In the genomic region with DNA sequence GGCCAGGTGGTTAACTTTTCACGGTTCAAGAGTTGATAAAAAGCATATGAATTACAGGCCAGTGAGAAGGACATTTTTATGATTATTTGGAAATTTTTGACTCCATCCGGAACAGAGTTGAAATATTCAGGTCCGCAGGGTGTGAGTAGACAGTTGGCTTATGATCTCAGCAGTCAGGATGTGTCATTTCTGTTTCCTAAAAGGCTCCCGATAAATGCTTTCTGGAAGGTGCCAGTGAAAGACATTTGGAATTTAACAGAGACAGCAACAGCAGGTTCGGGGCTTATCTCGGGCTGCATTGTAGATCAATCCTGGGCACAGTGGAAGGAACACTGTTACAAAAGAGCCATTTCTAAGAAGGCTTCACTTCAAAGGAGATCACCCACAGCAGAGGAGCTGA, we compare ENCODE assay signal across 27 cellular contexts.
"Had no signal": no experiment of that assay in that cellular context is flagged by ENCODE, and none has a peak within 500 bp of the region (broad histone marks: within the 10 kb centered on the region; RNA-seq: fewer than 3 reads in every experiment).

No MANE protein-coding gene starts in this region.

- H3K9me3 ChIP-seq: breast epithelium, gastroesophageal sphincter, thoracic aorta, uterus had no signal

- H3K9me3 Mint-ChIP-seq: activated CD4-positive, alpha-beta T cell treated with anti-CD3 and anti-CD28 coated beads, Interleukin-2, amount 10 ng/mL, durations not matched to agents 7 days and 5 days had no signal

- H3K4me2 ChIP-seq: hepatocyte had no signal

- H3K36me3 ChIP-seq: breast epithelium, gastroesophageal sphincter, thoracic aorta, uterus had no signal

- H3K4me3 ChIP-seq: breast epithelium, gastroesophageal sphincter, hepatocyte, thoracic aorta, uterus had no signal

- H3K27ac Mint-ChIP-seq: activated CD4-positive, alpha-beta memory T cell treated with anti-CD3 and anti-CD28 coated beads, Interleukin-2, amount 10 ng/mL, durations not matched to agents 7 days and 5 days; activated CD4-positive, alpha-beta T cell treated with anti-CD3 and anti-CD28 coated beads, Interleukin-2, amount 10 ng/mL, durations not matched to agents 7 days and 5 days; activated T-helper 17 cell treated with anti-CD3 and anti-CD28 coated beads, Interleukin-2, amount 50 U/mL, for 72 hours; T-helper 17 cell; type B pancreatic cell had no signal

- H3K27ac ChIP-seq: gastroesophageal sphincter, hepatocyte, thoracic aorta, uterus had no signal

- H3K4me1 ChIP-seq: breast epithelium, uterus had no signal

- DNase-seq: activated CD4-positive, alpha-beta memory T cell treated with anti-CD3 and anti-CD28 coated beads, Interleukin-2, amount 10 ng/mL, durations not matched to agents 7 days and 5 days; activated CD4-positive, alpha-beta T cell treated with anti-CD3 and anti-CD28 coated beads for 1 hour; activated CD4-positive, alpha-beta T cell treated with anti-CD3 and anti-CD28 coated beads, Interleukin-2, amount 10 ng/mL, durations not matched to agents 7 days and 5 days; activated CD8-positive, alpha-beta memory T cell treated with anti-CD3 and anti-CD28 coated beads, Interleukin-2, amount 50 U/mL, for 48 hours; activated gamma-delta T cell treated with Interleukin-2 at 50 U/mL for 16 hours; activated naive CD4-positive, alpha-beta T cell treated with anti-CD3 and anti-CD28 coated beads, Interleukin-2, amount 50 U/mL, for 16 hours; activated T-cell treated with anti-CD3 and anti-CD28 coated beads, Interleukin-2, amount 50 U/mL, for 4 hours; amniotic stem cell; central memory CD4-positive, alpha-beta T cell; dermis blood vessel endothelial cell; effector CD8-positive, alpha-beta T cell; kidney; left colon; midbrain; naive thymus-derived CD4-positive, alpha-beta T cell; stimulated activated CD4-positive, alpha-beta T cell treated with anti-CD3 and anti-CD28 coated beads, Interleukin-2, amount 100 ng/mL, for 48 hours; stimulated activated naive CD4-positive, alpha-beta T cell treated with Interleukin-2 at 50 U/mL for 16 hours; T-helper 17 cell; T1000; uterus had no signal

- H3K79me2 ChIP-seq: hepatocyte had no signal

- H3K27me3 ChIP-seq: breast epithelium, gastroesophageal sphincter, hepatocyte, uterus had no signal

- H2AFZ ChIP-seq: hepatocyte had no signal

- H3K4me1 Mint-ChIP-seq: activated CD4-positive, alpha-beta memory T cell treated with anti-CD3 and anti-CD28 coated beads, Interleukin-2, amount 10 ng/mL, durations not matched to agents 7 days and 5 days; activated CD4-positive, alpha-beta T cell treated with anti-CD3 and anti-CD28 coated beads, Interleukin-2, amount 10 ng/mL, durations not matched to agents 7 days and 5 days; activated T-helper 17 cell treated with anti-CD3 and anti-CD28 coated beads, Interleukin-2, amount 50 U/mL, for 72 hours; naive thymus-derived CD4-positive, alpha-beta T cell; T-helper 17 cell had no signal

- H3K36me3 Mint-ChIP-seq: naive thymus-derived CD4-positive, alpha-beta T cell; type B pancreatic cell had no signal

- FAIRE-seq: colon, kidney had no signal

- ATAC-seq: activated T-cell treated with anti-CD3 and anti-CD28 coated beads, Interleukin-2, amount 50 U/mL, for 4 hours; activated T-helper 17 cell treated with anti-CD3 and anti-CD28 coated beads, Interleukin-2, amount 50 U/mL, for 72 hours; left colon; naive thymus-derived CD4-positive, alpha-beta T cell; T-helper 17 cell had no signal

- H3K27me3 Mint-ChIP-seq: activated CD4-positive, alpha-beta memory T cell treated with anti-CD3 and anti-CD28 coated beads, Interleukin-2, amount 10 ng/mL, durations not matched to agents 7 days and 5 days; activated CD4-positive, alpha-beta T cell treated with anti-CD3 and anti-CD28 coated beads, Interleukin-2, amount 10 ng/mL, durations not matched to agents 7 days and 5 days; activated T-helper 17 cell treated with anti-CD3 and anti-CD28 coated beads, Interleukin-2, amount 50 U/mL, for 72 hours; naive thymus-derived CD4-positive, alpha-beta T cell; T-helper 17 cell had no signal

- H3K4me3 Mint-ChIP-seq: activated CD4-positive, alpha-beta memory T cell treated with anti-CD3 and anti-CD28 coated beads, Interleukin-2, amount 10 ng/mL, durations not matched to agents 7 days and 5 days; activated CD4-positive, alpha-beta T cell treated with anti-CD3 and anti-CD28 coated beads, Interleukin-2, amount 10 ng/mL, durations not matched to agents 7 days and 5 days; activated T-cell treated with anti-CD3 and anti-CD28 coated beads, Interleukin-2, amount 50 U/mL, for 4 hours; activated T-helper 17 cell treated with anti-CD3 and anti-CD28 coated beads, Interleukin-2, amount 50 U/mL, for 72 hours; naive thymus-derived CD4-positive, alpha-beta T cell; T-helper 17 cell; type B pancreatic cell had no signal
